ENCODE assay signal across 8 cellular contexts in genomic region chr6:128500749-128501350, GRCh38. TPM values are rescaled to one million over a fixed set of nuclear protein-coding genes. Genes with fewer than 3 reads are reported as not detected.
DNase-seq lines count a peak whose midpoint lies in the region; ATAC-seq and TF ChIP-seq lines count a peak whose summit lies in the region.
"Not testable (repeated sequence)": the region's sequence is repeated elsewhere in the genome, so short reads cannot be mapped to it uniquely, and the experiment has no call there.
"Had no signal": no experiment of that assay in that cellular context is flagged by ENCODE, and none has a peak within 500 bp of the region (broad histone marks: within the 10 kb centered on the region; RNA-seq: fewer than 3 reads in every experiment).

No MANE protein-coding gene starts in this region.

- H3K9ac ChIP-seq in colonic mucosa (ENCODE audit: low read depth in 2 of 2, low read length in 2 of 2) = peak overlapping the region in 1 of 2 donors; percentile 62

- H3K36me3 ChIP-seq in Peyer's patch; colonic mucosa; mucosa of descending colon (ENCODE audit: low read depth): not testable (repeated sequence)

- H3K4me1 ChIP-seq in Peyer's patch (peaks cover 0 to 42% (median 2%) of the 10 kb centered on the region in 4 donors), colonic mucosa (peaks cover 18% of the 10 kb centered on the region), mucosa of descending colon (ENCODE audit: low read depth) (peaks cover 51% of the 10 kb centered on the region)

- TF ChIP-seq CTCF in Peyer's patch (IDR thresholded peaks at IDR 0.05); colonic mucosa (IDR thresholded peaks at IDR 0.05); mucosa of descending colon (IDR thresholded peaks at IDR 0.05): not testable (repeated sequence)

- not testable (repeated sequence) for H3K9me3 ChIP-seq in Peyer's patch, colonic mucosa, mucosa of descending colon

- ATAC-seq in SK-N-SH treated with all-trans-retinoic acid at 6 μM for 48 hours (peak; percentile 57), left lobe of liver (peak; percentile 20), mucosa of descending colon (peak; percentile 45)

- intact Hi-C loops in colonic mucosa (cut with DNase I); mucosa of descending colon (cut with DNase I, micrococcal nuclease): not testable (repeated sequence)

- not testable (repeated sequence) for TF ChIP-seq POLR2A in Peyer's patch (IDR thresholded peaks at IDR 0.05)

- DNase-seq in ELR (ENCODE audit: low read depth) = peak; percentile 23
- DNase-seq in LoVo (ENCODE audit: low spot score) = peak; percentile 37
- DNase-seq in Peyer's patch; colonic mucosa; left lobe of liver (ENCODE audit: low spot score): not testable (repeated sequence)
- DNase-seq in mucosa of descending colon = peak in 2 of 3 donors; percentile 26 to 51

- H3K27me3 ChIP-seq in Peyer's patch, colonic mucosa: not testable (repeated sequence)

- not testable (repeated sequence) for H3K4me3 ChIP-seq in Peyer's patch, colonic mucosa, mucosa of descending colon

- peak overlapping the region in 3 of 4 donors; percentile 52 to 74 (median 71) for H3K27ac ChIP-seq in Peyer's patch
- H3K27ac ChIP-seq in colonic mucosa = peak overlapping the region; percentile 83

RNA-seq across cellular contexts. Expression of gene PTPRK, which starts 19.5 kb away (rescaled TPM):
- total RNA-seq in Peyer's patch (100 to 1,000 TPM; 109 to 192 (median 153) TPM), colonic mucosa (100 to 1,000 TPM in 1 of 2 donors, 10 to 100 TPM in 1; 94.1 to 117 TPM), left lobe of liver (38.2 TPM), mucosa of descending colon (100 to 1,000 TPM in 1 of 3 donors, 10 to 100 TPM in 2; 75.9 to 159 (median 86.7) TPM)
- total RNA-seq: G401 had no signal
